13 cellular contexts compared by ENCODE assay signal in genomic region chr11:48012051-48012391, GRCh38. TPM values are rescaled to one million over a fixed set of nuclear protein-coding genes. Genes with fewer than 3 reads are reported as not detected.
DNase-seq lines count a peak whose midpoint lies in the region; ATAC-seq, FAIRE-seq and TF ChIP-seq lines count a peak whose summit lies in the region.
"Had no signal": no experiment of that assay in that cellular context is flagged by ENCODE, and none has a peak within 500 bp of the region (broad histone marks: within the 10 kb centered on the region; RNA-seq: fewer than 3 reads in every experiment).

No MANE protein-coding gene starts in this region.

- FAIRE-seq in GM12878 (lab: Jason Lieb, UNC) = no peak
- FAIRE-seq: endometrium had no signal

- 86% methylated on average over 5 of the region's 5 CpGs for WGBS in GM12878 (ENCODE audit: insufficient coverage, insufficient replicate concordance, low lambda C conversion rate, missing lambda C conversion rate)

- in situ Hi-C loops in GM12878 (cut with MboI) (no loop called here), brain microvascular endothelial cell (cut with HindIII; ENCODE audit: low pct_ligation_motif_present, low sequenced_read_pairs) (no loop called here)

- DNase-seq in activated CD4-positive, CD25-positive, alpha-beta regulatory T cell treated with anti-CD3 and anti-CD28 coated beads, Interleukin-2, amount 50 U/mL, for 72 hours = peak; percentile 59
- DNase-seq in GM12878 (ENCODE audit: low read depth, low spot score) (no peak), neural progenitor cell (ENCODE audit: low spot score) (no peak), NCI-H446 treated with DMSO at 0.1 percent for 48 hours (lab: John Stamatoyannopoulos, UW) (no peak), brain microvascular endothelial cell (no peak)
- DNase-seq in stimulated activated CD8-positive, alpha-beta memory T cell treated with anti-CD3 and anti-CD28 coated beads, Interleukin-15, amount 100 ng/mL, for 4 hours (ENCODE audit: low read depth in 2 of 2) = peak; percentile 49
- DNase-seq: DMS 273 treated with DMSO at 0.1 percent for 48 hours, heart right ventricle, mesendoderm, NCI-H1436 treated with DMSO at 0.1 percent for 48 hours had no signal

- H3K4me1 Mint-ChIP-seq in neural progenitor cell = peaks cover 20% of the 10 kb centered on the region

- H3K36me3 Mint-ChIP-seq in neural progenitor cell = no peaks in the 10 kb centered on the region

- TF ChIP-seq RAD21 in GM12878 (IDR thresholded peaks at IDR 0.05; ENCODE audit: insufficient read depth, low read depth, low read length) = no peak

- H3K4me3 ChIP-seq in GM12878 (no peak overlapping the region), neural progenitor cell (no peak overlapping the region), brain microvascular endothelial cell (ENCODE audit: low read depth, low read length) (no peak overlapping the region)
- H3K4me3 ChIP-seq: heart right ventricle had no signal

- no TSS peak for BruUV-seq in GM12878 (replicated peaks; lab: Mats Ljungman, UMichigan)

- TF ChIP-seq EP300 in GM12878 (IDR thresholded peaks at IDR 0.05; ENCODE audit: borderline replicate concordance in 1 of 2, control insufficient read depth in 1 of 2, low read depth in 2 of 2, low read length in 2 of 2) = no peak

- no peaks in the 10 kb centered on the region; a peak in 1 of 4 replicates for H3K36me3 ChIP-seq in GM12878 (ENCODE audit: control insufficient read depth in 2 of 2, insufficient read depth in 2 of 2, low read length in 1 of 2)
- H3K36me3 ChIP-seq in neural progenitor cell = no peaks in the 10 kb centered on the region
- H3K36me3 ChIP-seq in brain microvascular endothelial cell (replicated peaks) = no peaks in the 10 kb centered on the region
- H3K36me3 ChIP-seq: heart right ventricle had no signal

- no peak for TF ChIP-seq POLR2A in GM12878 (IDR thresholded peaks at IDR 0.05; ENCODE audit: low read depth, low read length)

- H3K27ac ChIP-seq in GM12878 (ENCODE audit: control insufficient read depth, insufficient read depth) (peak overlapping the region; percentile 52; the same call in 1 of the 2 replicates), neural progenitor cell (no peak overlapping the region), brain microvascular endothelial cell (no peak overlapping the region)

- POLR2A ChIA-PET in GM12878 (lab: Charles Lee) = interaction anchor here (1.6 kb wide), 1 partner anchor 8 kb away, joined by 4 read pairs; no protein-coding TSS in a partner anchor

- H2AFZ ChIP-seq in GM12878 (ENCODE audit: control insufficient read depth, low read depth, low read length) (no peak overlapping the region), neural progenitor cell (replicated peaks) (no peak overlapping the region)

- no peaks in the 10 kb centered on the region for H4K20me1 ChIP-seq in GM12878 (ENCODE audit: control insufficient read depth, insufficient read depth)
- H4K20me1 ChIP-seq in neural progenitor cell (ENCODE audit: low read depth) = peaks cover 20% of the 10 kb centered on the region

- H3K27ac Mint-ChIP-seq in neural progenitor cell = no peak overlapping the region

- SMC1A ChIA-PET in GM12878 (lab: Charles Lee; ENCODE audit: uncharacterized antibody, unreplicated experiment) = interaction anchor here (4.9 kb wide), 1 partner anchor 29 kb away, joined by 14 read pairs; no protein-coding TSS in a partner anchor

- H3K4me2 ChIP-seq in GM12878 (ENCODE audit: control insufficient read depth, insufficient read depth) (peak overlapping the region; percentile 47; the same call in 1 of the 2 replicates), neural progenitor cell (no peak overlapping the region)

- CTCF ChIA-PET in GM12878 (lab: Yijun Ruan, JAX) = interaction anchor here (1.4 kb wide), 1 partner anchor 95 kb away, joined by 3 read pairs; no protein-coding TSS in a partner anchor

- no peaks in the 10 kb centered on the region for H3K27me3 ChIP-seq in GM12878 (replicated peaks in 1 of 2; ENCODE audit: control insufficient read depth in 2 of 2, insufficient read depth in 2 of 2, low read length in 1 of 2)
- no peaks in the 10 kb centered on the region for H3K27me3 ChIP-seq in neural progenitor cell
- no peaks in the 10 kb centered on the region for H3K27me3 ChIP-seq in brain microvascular endothelial cell (replicated peaks)
- H3K27me3 ChIP-seq: heart right ventricle had no signal

- H3K4me1 ChIP-seq in GM12878 (ENCODE audit: control insufficient read depth, insufficient read depth, low read length) = peaks cover 71% of the 10 kb centered on the region
- H3K4me1 ChIP-seq in neural progenitor cell = peaks cover 15% of the 10 kb centered on the region

- H3K79me2 ChIP-seq in GM12878 (ENCODE audit: control insufficient read depth, insufficient read depth, low read length) = peaks cover 52% of the 10 kb centered on the region
- peaks cover 40% of the 10 kb centered on the region for H3K79me2 ChIP-seq in neural progenitor cell (ENCODE audit: low read depth)

- TF ChIP-seq CTCF in GM12878 (IDR thresholded peaks at IDR 0.05 in 2 of 3, conservative IDR thresholded peaks at IDR 0.05 in 1 of 3; ENCODE audit: control insufficient read depth in 2 of 3, extremely low read depth in 1 of 3, insufficient read depth in 1 of 3, low read depth in 3 of 3, low read length in 3 of 3) (no peak), neural progenitor cell (IDR thresholded peaks at IDR 0.05) (no peak), brain microvascular endothelial cell (IDR thresholded peaks at IDR 0.05; ENCODE audit: low read depth, low read length, missing control alignments) (no peak)

- no peaks in the 10 kb centered on the region for H3F3A ChIP-seq in neural progenitor cell (ENCODE audit: low read depth)

- H3K9ac ChIP-seq in GM12878 (ENCODE audit: control insufficient read depth, insufficient read depth, low read length) (peak overlapping the region; percentile 2; the same call in 1 of the 2 replicates), neural progenitor cell (no peak overlapping the region)

- no peaks in the 10 kb centered on the region for H3K27me3 Mint-ChIP-seq in neural progenitor cell (ENCODE audit: insufficient read depth, low read depth)

- no peaks in the 10 kb centered on the region for H3K9me3 Mint-ChIP-seq in neural progenitor cell

- H3K9me3 ChIP-seq in GM12878 (replicated peaks; ENCODE audit: control insufficient read depth, insufficient read depth, low read length) (no peaks in the 10 kb centered on the region), neural progenitor cell (ENCODE audit: low read depth) (no peaks in the 10 kb centered on the region)
- H3K9me3 ChIP-seq: heart right ventricle had no signal

- intact Hi-C loops in GM12878 (cut with micrococcal nuclease; ENCODE audit: unreplicated experiment) = no loop called here

- peak; percentile 24 for ATAC-seq in GM19351 (IDR thresholded peaks at IDR 0.05; ENCODE audit: unreplicated experiment)
- ATAC-seq in GM12878 = no peak
- ATAC-seq in GM21737 (IDR thresholded peaks at IDR 0.05; ENCODE audit: unreplicated experiment) = no peak

- H3K4me3 Mint-ChIP-seq in neural progenitor cell = no peak overlapping the region

- RAD21 ChIA-PET in GM12878 (lab: Charles Lee; ENCODE audit: unreplicated experiment) = interaction anchor here (1.2 to 3.9 kb wide), 2 partner anchors 95 to 97 kb away, joined by 3 to 12 read pairs; no protein-coding TSS in a partner anchor

TF ChIP-seq in GM12878, 131 proteins besides CTCF, POLR2A, EP300 and RAD21:
- TF ChIP-seq MEF2B (IDR thresholded peaks at IDR 0.05; ENCODE audit: partially characterized antibody, poor library complexity, severe bottlenecking) (no peak), RUNX3 (IDR thresholded peaks at IDR 0.05; ENCODE audit: low read length) (0 out of 2 replicates have a peak, but pooled peaks have one; percentile 6), RBBP5 (conservative IDR thresholded peaks at IDR 0.05) (no peak), ZBTB33 (IDR thresholded peaks at IDR 0.05) (no peak), JUNB (IDR thresholded peaks at IDR 0.05) (no peak)

RNA-seq across cellular contexts. Expression of gene PTPRJ, which starts 31.7 kb away (rescaled TPM):
- total RNA-seq in GM12878 (2013; cell fraction: nucleolus; rRNA removed) = 26.1 and 28.1 TPM in 2 replicates
- total RNA-seq in GM12878 (2014; rRNA removed) (10.3 and 11.6 TPM in 2 replicates), GM12878 (2014; rRNA removed; fragmentation: Illumina TruSeq; extraction: Trizol) (13.5 and 14.2 TPM in 2 replicates), GM12878 (2021) (21.0 and 22.4 TPM in 2 replicates), neural progenitor cell (ENCODE audit: low replicate concordance) (17.3 and 28.0 TPM in 2 replicates)
- 4.1 TPM for polyA plus RNA-seq in GM12878 (2011; ENCODE audit: low read depth)
- polyA plus RNA-seq in GM12878 (2011; rRNA removed) (0.22 and 0.37 TPM in 2 replicates), GM12878 (2014; fragmentation: Illumina TruSeq; extraction: Trizol) (11.0 and 11.7 TPM in 2 replicates), GM12878 (2014; fragmentation: Nextera tagmentation; extraction: Ambion mirVana) (under 1 TPM; 0.77 to 0.91 TPM), GM12878 (2014; rRNA removed) (7.6 and 9.1 TPM in 2 replicates), GM12878 (2016; fragmentation: Nextera tagmentation; extraction: Ambion mirVana) (1 to 10 TPM; 2.1 to 5.6 TPM)
- polyA plus RNA-seq in GM12878 (2011; cell fraction: cytosol; rRNA removed) = 0.10 and 0.15 TPM in 2 replicates
- 0.15 and 0.34 TPM in 2 replicates for polyA plus RNA-seq in GM12878 (2011; cell fraction: nucleus; rRNA removed)
- 5.8 and 6.2 TPM in 2 replicates for polyA plus RNA-seq in GM12878 (2012)
- 0.15 TPM in 2 replicates for polyA minus RNA-seq in GM12878 (2011; rRNA and poly(A)+ RNA removed)
- 0.27 and 0.31 TPM in 2 replicates for polyA minus RNA-seq in GM12878 (2011; cell fraction: cytosol; rRNA and poly(A)+ RNA removed)
- under 0.01 and 0.19 TPM in 2 replicates for polyA minus RNA-seq in GM12878 (2011; cell fraction: nucleus; rRNA and poly(A)+ RNA removed)

Comparison
In these comparisons a context has a peak if more than half of its experiments do, and no peak if none do; other contexts are left out.
1. DNase-seq: peak in activated CD4-positive, CD25-positive, alpha-beta regulatory T cell treated with anti-CD3 and anti-CD28 coated beads, Interleukin-2, amount 50 U/mL, for 72 hours (single experiment) and stimulated activated CD8-positive, alpha-beta memory T cell treated with anti-CD3 and anti-CD28 coated beads, Interleukin-15, amount 100 ng/mL, for 4 hours (2 of 2); none in GM12878 (single experiment), neural progenitor cell (single experiment), NCI-H446 treated with DMSO at 0.1 percent for 48 hours (single experiment) and brain microvascular endothelial cell (single experiment).